In the genomic region with DNA sequence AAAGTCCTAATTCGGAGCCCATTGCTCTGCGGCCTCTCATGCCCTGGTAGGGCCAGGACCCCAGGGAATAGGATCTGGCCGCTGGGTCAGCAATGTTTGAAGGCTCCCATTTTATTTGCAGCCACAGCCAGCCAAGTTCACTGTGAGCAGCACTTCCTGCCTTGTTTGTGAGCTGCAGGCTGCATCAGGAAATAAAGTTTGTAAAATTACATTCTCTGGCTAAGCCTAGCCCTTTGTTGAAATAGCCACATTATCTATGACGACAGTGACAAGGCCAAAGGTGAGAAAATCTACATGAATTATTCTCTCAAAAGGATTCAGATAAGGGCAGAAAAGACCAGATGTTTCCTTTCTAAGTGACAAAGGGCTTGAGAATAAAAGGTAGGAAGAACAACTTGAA, we compare ENCODE assay signal across 9 cellular contexts. TPM values are rescaled to one million over a fixed set of nuclear protein-coding genes. Genes with fewer than 3 reads are reported as not detected.
DNase-seq lines count a peak whose midpoint lies in the region; ATAC-seq and TF ChIP-seq lines count a peak whose summit lies in the region.
"Had no signal": no experiment of that assay in that cellular context is flagged by ENCODE, and none has a peak within 500 bp of the region (broad histone marks: within the 10 kb centered on the region; RNA-seq: fewer than 3 reads in every experiment).

No MANE protein-coding gene starts in this region.

- H3K9me3 ChIP-seq in tibial artery (no peaks in the 10 kb centered on the region), WERI-Rb-1 (ENCODE audit: severe bottlenecking) (no peaks in the 10 kb centered on the region)
- H3K9me3 ChIP-seq: SJCRH30 had no signal

- H3K36me3 ChIP-seq in tibial artery (no peaks in the 10 kb centered on the region), WERI-Rb-1 (no peaks in the 10 kb centered on the region)
- H3K36me3 ChIP-seq: SJCRH30 had no signal

- H3K4me3 ChIP-seq in tibial artery: no peak overlapping the region
- no peak overlapping the region for H3K4me3 ChIP-seq in WERI-Rb-1 (ENCODE audit: low read depth, low read length)

- peak overlapping the region; percentile 83 to 90 for H3K27ac ChIP-seq in tibial artery
- no peak overlapping the region for H3K27ac ChIP-seq in WERI-Rb-1

- intact Hi-C loops in tibial artery (cut with DNase I; ENCODE audit: low total_unique reads): no loop called here

- no peak for TF ChIP-seq CTCF in tibial artery (IDR thresholded peaks at IDR 0.05)
- no peak for TF ChIP-seq CTCF in WERI-Rb-1 (IDR thresholded peaks at IDR 0.05; ENCODE audit: low read depth, low read length)

- H3K27me3 ChIP-seq in tibial artery: no peaks in the 10 kb centered on the region
- no peaks in the 10 kb centered on the region for H3K27me3 ChIP-seq in WERI-Rb-1 (ENCODE audit: insufficient read depth, low read depth, severe bottlenecking)
- H3K27me3 ChIP-seq: SJCRH30 had no signal

- ATAC-seq in left lobe of liver (peak; percentile 15), GM18873 (IDR thresholded peaks at IDR 0.05; ENCODE audit: low FRiP score, unreplicated experiment) (no peak)

- peaks cover 0 to 31% (median 15%) of the 10 kb centered on the region in 4 donors for H3K4me1 ChIP-seq in tibial artery

- DNase-seq in NCI-H146 (lab: John Stamatoyannopoulos, UW) (peak; percentile 6), NCI-H146 treated with DMSO at 0.1 percent for 48 hours (lab: John Stamatoyannopoulos, UW; ENCODE audit: unreplicated experiment) (no peak), left lobe of liver (ENCODE audit: low spot score) (no peak), tibial artery (no peak), NCI-H187 (lab: John Stamatoyannopoulos, UW) (no peak), WERI-Rb-1 (no peak)
- DNase-seq in central memory CD4-positive, alpha-beta T cell: peak; percentile 39
- DNase-seq: SJCRH30 had no signal

RNA-seq across cellular contexts. Expression of a gene that starts 23.7 kb away (rescaled TPM):
- 142 TPM for total RNA-seq in left lobe of liver

Comparison
In these comparisons a context has a peak if more than half of its experiments do, and no peak if none do; other contexts are left out.
1. DNase-seq: peak in NCI-H146 (single experiment) and central memory CD4-positive, alpha-beta T cell (single experiment); none in NCI-H146 treated with DMSO at 0.1 percent for 48 hours (single experiment), left lobe of liver (single experiment), tibial artery (0 of 2), NCI-H187 (0 of 2) and WERI-Rb-1 (single experiment).